Comparison of ENCODE assay signal across 30 cellular contexts in the genomic region with DNA sequence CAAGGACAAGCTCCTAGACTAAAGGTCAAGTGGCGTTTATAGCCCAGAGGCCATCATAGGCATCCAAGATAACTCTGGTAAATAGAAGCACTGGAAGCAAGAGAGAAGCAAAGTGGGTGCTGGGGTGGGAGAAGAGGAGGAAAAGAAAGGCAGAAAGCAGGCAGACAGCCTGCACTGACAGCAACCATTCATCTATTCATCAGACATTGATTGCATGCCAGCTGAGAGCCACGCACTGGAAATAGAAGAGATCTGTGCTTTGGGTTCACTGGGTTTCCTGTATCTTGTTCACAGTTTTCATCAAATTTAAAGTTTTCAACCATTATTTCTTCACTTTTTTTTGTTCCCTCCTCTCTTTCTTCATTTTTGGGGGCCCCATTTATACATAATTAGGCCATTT. TPM values are rescaled to one million over a fixed set of nuclear protein-coding genes. Genes with fewer than 3 reads are reported as not detected.
"Had no signal": no experiment of that assay in that cellular context is flagged by ENCODE, and none has a peak within 500 bp of the region (broad histone marks: within the 10 kb centered on the region; RNA-seq: fewer than 3 reads in every experiment).

No MANE protein-coding gene starts in this region.

- H3K36me3 ChIP-seq: ascending aorta, brain microvascular endothelial cell, left lung, lower lobe of right lung, transverse colon had no signal

- H3K9ac ChIP-seq: parathyroid adenoma had no signal

- H3K9me3 ChIP-seq: ascending aorta, left lung, lower lobe of right lung, mucosa of descending colon, testis, transverse colon had no signal

- H3K27ac ChIP-seq: ascending aorta, brain microvascular endothelial cell, coronary artery, left lung, lower lobe of right lung, parathyroid adenoma, testis, transverse colon had no signal

- H3K79me2 ChIP-seq: parathyroid adenoma had no signal

- ATAC-seq: left lung, lower lobe of right lung, mucosa of descending colon, right cardiac atrium, T-helper 17 cell, WTC11 had no signal

- FAIRE-seq: frontal cortex, islet of Langerhans, urothelium cell line had no signal

- H3K27me3 ChIP-seq: testis had no signal

- H2AFZ ChIP-seq: parathyroid adenoma had no signal

- H3K4me3 ChIP-seq: ascending aorta, coronary artery, dorsolateral prefrontal cortex, left lung, lower lobe of right lung, mucosa of descending colon, testis, transverse colon had no signal

- H3K4me1 ChIP-seq: parathyroid adenoma, testis had no signal

- DNase-seq: activated CD4-positive, alpha-beta memory T cell treated with anti-CD3 and anti-CD28 coated beads, Interleukin-2, amount 10 ng/mL, durations not matched to agents 7 days and 5 days; activated CD4-positive, alpha-beta T cell treated with anti-CD3 and anti-CD28 coated beads for 1 hour; activated CD4-positive, alpha-beta T cell treated with anti-CD3 and anti-CD28 coated beads, Interleukin-2, amount 10 ng/mL, durations not matched to agents 7 days and 5 days; activated CD8-positive, alpha-beta memory T cell treated with anti-CD3 and anti-CD28 coated beads, Interleukin-2, amount 50 U/mL, for 48 hours; activated gamma-delta T cell; activated naive CD4-positive, alpha-beta T cell treated with anti-CD3 and anti-CD28 coated beads, Interleukin-2, amount 10 ng/mL, durations not matched to agents 7 days and 5 days; activated naive CD8-positive, alpha-beta T cell treated with anti-CD3 and anti-CD28 coated beads, Interleukin-2, amount 10 ng/mL, durations not matched to agents 7 days and 5 days; activated T-cell treated with anti-CD3 and anti-CD28 coated beads, Interleukin-2, amount 50 U/mL, for 24 hours; brain microvascular endothelial cell; effector memory CD4-positive, alpha-beta T cell; glutamatergic neuron; left lung; lower lobe of right lung; mesendoderm; mucosa of descending colon; nephron progenitor cell; right cardiac atrium; stimulated activated CD4-positive, alpha-beta T cell treated with anti-CD3 and anti-CD28 coated beads, Interleukin-2, amount 100 ng/mL, for 48 hours; stimulated activated naive CD4-positive, alpha-beta T cell treated with Interleukin-2 at 50 U/mL for 16 hours; T-helper 17 cell; testis; transverse colon had no signal

RNA-seq across cellular contexts. Expression of gene SLIT1, which starts 4.7 kb away (rescaled TPM):
- total RNA-seq: ascending aorta had no signal
